9 cellular contexts compared by ENCODE assay signal in genomic region chr14:91996951-91997371, GRCh38. TPM values are rescaled to one million over a fixed set of nuclear protein-coding genes. Genes with fewer than 3 reads are reported as not detected.
DNase-seq lines count a peak whose midpoint lies in the region; ATAC-seq and TF ChIP-seq lines count a peak whose summit lies in the region.
"Had no signal": no experiment of that assay in that cellular context is flagged by ENCODE, and none has a peak within 500 bp of the region (broad histone marks: within the 10 kb centered on the region; RNA-seq: fewer than 3 reads in every experiment).

No MANE protein-coding gene starts in this region.

- H3K27me3 Mint-ChIP-seq in neural crest cell (ENCODE audit: low read depth), result no peaks in the 10 kb centered on the region

- peaks cover 4% of the 10 kb centered on the region for H3K36me3 Mint-ChIP-seq in neural crest cell (ENCODE audit: low read depth)

- peak; percentile 21 for DNase-seq in NCI-H1092 treated with DMSO at 0.1 percent for 48 hours (lab: John Stamatoyannopoulos, UW)
- no peak for DNase-seq in NCI-H1092 (lab: John Stamatoyannopoulos, UW)
- DNase-seq in SK-MEL-5 (ENCODE audit: low read depth, low spot score), result peak; percentile 80
- peak; percentile 82 for DNase-seq in fibroblast of gingiva (ENCODE audit: low read depth)
- DNase-seq in neural crest cell (ENCODE audit: low read depth, low spot score), result no peak
- DNase-seq in stimulated activated naive CD4-positive, alpha-beta T cell treated with Interleukin-2 at 50 U/mL for 16 hours (lab: John Stamatoyannopoulos, UW), result no peak

- no peak overlapping the region for H3K9ac ChIP-seq in KMS-11
- H3K9ac ChIP-seq: BLaER1 had no signal

- no peaks in the 10 kb centered on the region for H3K4me1 ChIP-seq in KMS-11 (ENCODE audit: low read depth, poor library complexity, severe bottlenecking)

- H3K4me3 ChIP-seq in KMS-11 (IDR thresholded peaks at IDR 0.05; ENCODE audit: insufficient read depth, low read depth, low read length), result no peak overlapping the region
- H3K4me3 ChIP-seq: BLaER1 had no signal

- no peak overlapping the region for H3K4me3 Mint-ChIP-seq in neural crest cell

- no peaks in the 10 kb centered on the region for H4K20me1 ChIP-seq in KMS-11 (ENCODE audit: insufficient read depth)

- TF ChIP-seq CTCF in KMS-11 (conservative IDR thresholded peaks at IDR 0.05; ENCODE audit: low read depth, low read length) (peak; percentile 57), neural crest cell (conservative IDR thresholded peaks at IDR 0.05) (peak; percentile 70)

- no peak for ATAC-seq in GM21526 (IDR thresholded peaks at IDR 0.05; ENCODE audit: low FRiP score, unreplicated experiment)

- no peaks in the 10 kb centered on the region for H3K9me3 Mint-ChIP-seq in neural crest cell

- H3K27ac Mint-ChIP-seq in neural crest cell (ENCODE audit: unreplicated experiment), result no peak overlapping the region

- in situ Hi-C loops in SK-MEL-5 (cut with HindIII; ENCODE audit: low pct_unique_long_range_greater_than_20kb, low sequenced_read_pairs), result no loop called here

- no peaks in the 10 kb centered on the region for H3K79me2 ChIP-seq in KMS-11 (ENCODE audit: insufficient read depth, low read depth)

- H2AFZ ChIP-seq in KMS-11 (ENCODE audit: low read depth), result no peak overlapping the region

- no peak overlapping the region for H3K4me2 ChIP-seq in KMS-11
- H3K4me2 ChIP-seq: BLaER1 had no signal

- no peak overlapping the region for H3K27ac ChIP-seq in KMS-11
- H3K27ac ChIP-seq: BLaER1 had no signal

- H3K4me1 Mint-ChIP-seq in neural crest cell, result no peaks in the 10 kb centered on the region

- no peaks in the 10 kb centered on the region for H3K36me3 ChIP-seq in KMS-11 (ENCODE audit: insufficient read depth)

- H3K27me3 ChIP-seq in KMS-11 (ENCODE audit: insufficient read depth, low read depth), result no peaks in the 10 kb centered on the region
- H3K27me3 ChIP-seq: BLaER1 had no signal

RNA-seq across cellular contexts. Expression of gene TRIP11, which starts 42.9 kb away (rescaled TPM):
- 18.8 and 24.1 TPM in 2 replicates for total RNA-seq in SK-MEL-5 (2014; rRNA removed; shearing (Covaris generic))
- polyA plus RNA-seq in SK-MEL-5 (2015; cell fraction: cytosol; rRNA removed), result 5.0 and 6.4 TPM in 2 replicates
- 5.5 and 5.8 TPM in 2 replicates for polyA plus RNA-seq in SK-MEL-5 (2015; cell fraction: nucleus; rRNA removed)
- 39.1 and 41.3 TPM in 2 replicates for total RNA-seq in neural crest cell

RNA-seq across cellular contexts. Expression of gene FBLN5, which starts 49.5 kb away (rescaled TPM):
- 111 and 119 TPM in 2 replicates for total RNA-seq in SK-MEL-5 (2014; rRNA removed; shearing (Covaris generic))
- polyA plus RNA-seq in SK-MEL-5 (2015; cell fraction: cytosol; rRNA removed), result 1,320 and 1,402 TPM in 2 replicates
- 242 and 278 TPM in 2 replicates for polyA plus RNA-seq in SK-MEL-5 (2015; cell fraction: nucleus; rRNA removed)
- total RNA-seq in neural crest cell, result 0.61 and 1.0 TPM in 2 replicates

Comparison
In these comparisons a context has a peak if more than half of its experiments do, and no peak if none do; other contexts are left out.
1. DNase-seq: peak in NCI-H1092 treated with DMSO at 0.1 percent for 48 hours (single experiment), SK-MEL-5 (single experiment) and fibroblast of gingiva (single experiment); none in NCI-H1092 (single experiment), neural crest cell (single experiment) and stimulated activated naive CD4-positive, alpha-beta T cell treated with Interleukin-2 at 50 U/mL for 16 hours (single experiment).
2. RNA of gene FBLN5, which starts 49.5 kb away (total RNA-seq): 111 to 119 TPM in SK-MEL-5; 0.61 to 1.0 TPM in neural crest cell; every median in the first group is over 10 times any median in the second.